In the genomic region with DNA sequence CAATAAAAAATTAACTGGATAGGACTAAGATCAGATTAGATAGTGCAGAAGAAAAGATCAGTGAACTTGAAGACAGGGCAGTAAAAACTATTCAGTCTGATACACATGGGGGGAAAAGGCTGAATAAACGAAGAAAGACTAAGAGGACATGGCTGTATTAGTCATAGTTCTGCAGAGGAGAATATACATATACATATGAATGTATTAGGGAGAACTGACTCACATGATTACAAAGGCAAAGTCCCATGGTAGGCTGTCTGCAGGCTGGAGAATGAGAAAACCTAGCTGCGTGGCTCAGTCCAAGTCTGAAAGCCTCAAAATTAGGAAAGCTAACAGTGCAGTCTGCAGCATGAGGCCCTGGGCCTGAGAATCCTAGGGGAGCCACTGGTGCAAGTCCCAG, we compare ENCODE assay signal across 15 cellular contexts.
DNase-seq lines count a peak whose midpoint lies in the region; ATAC-seq and TF ChIP-seq lines count a peak whose summit lies in the region.
"Had no signal": no experiment of that assay in that cellular context is flagged by ENCODE, and none has a peak within 500 bp of the region (broad histone marks: within the 10 kb centered on the region; RNA-seq: fewer than 3 reads in every experiment).

No MANE protein-coding gene starts in this region.

- no peaks in the 10 kb centered on the region for H3K36me3 Mint-ChIP-seq in osteocyte (ENCODE audit: unreplicated experiment)
- H3K36me3 Mint-ChIP-seq in nephron progenitor cell (ENCODE audit: low read depth) = no peaks in the 10 kb centered on the region
- H3K36me3 Mint-ChIP-seq: CD4-positive, alpha-beta memory T cell had no signal

- 73 to 88% (median 79%) methylated on average over 2 of the region's 2 CpGs for WGBS in ovary, 3 donors

- H3K27ac Mint-ChIP-seq in osteocyte (ENCODE audit: unreplicated experiment) (no peak overlapping the region), nephron progenitor cell (no peak overlapping the region)
- H3K27ac Mint-ChIP-seq: CD4-positive, alpha-beta memory T cell had no signal

- no peaks in the 10 kb centered on the region for H3K4me1 Mint-ChIP-seq in osteocyte (ENCODE audit: unreplicated experiment)
- no peaks in the 10 kb centered on the region for H3K4me1 Mint-ChIP-seq in nephron progenitor cell

- H3K27ac ChIP-seq in RWPE2 (ENCODE audit: poor library complexity, severe bottlenecking) = no peak overlapping the region
- no peak overlapping the region for H3K27ac ChIP-seq in ovary
- H3K27ac ChIP-seq: A549, C4-2B had no signal

- no peak overlapping the region for H3K4me3 Mint-ChIP-seq in osteocyte (ENCODE audit: unreplicated experiment)
- no peak overlapping the region for H3K4me3 Mint-ChIP-seq in nephron progenitor cell
- H3K4me3 Mint-ChIP-seq: CD4-positive, alpha-beta memory T cell had no signal

- H3K9me3 ChIP-seq in RWPE2 (ENCODE audit: severe bottlenecking) (no peaks in the 10 kb centered on the region), ovary (no peaks in the 10 kb centered on the region)
- H3K9me3 ChIP-seq: A549, HAP-1 had no signal

- DNase-seq in RKO (ENCODE audit: low spot score) (peak; percentile 4), RWPE2 (ENCODE audit: low spot score) (no peak), osteocyte (ENCODE audit: extremely low spot score, unreplicated experiment) (peak; percentile 40), nephron progenitor cell (no peak), ovary (no peak), cerebellum (ENCODE audit: low spot score) (no peak)
- DNase-seq: BE2C; CD4-positive, alpha-beta memory T cell; DMS153; DND-41; GF-D8 had no signal

- no peak for TF ChIP-seq EP300 in ovary (IDR thresholded peaks at IDR 0.05)

- no peaks in the 10 kb centered on the region for H3K27me3 Mint-ChIP-seq in osteocyte (ENCODE audit: unreplicated experiment)
- H3K27me3 Mint-ChIP-seq in nephron progenitor cell (ENCODE audit: low read depth, poor library complexity) = peaks cover 6% of the 10 kb centered on the region

- ATAC-seq in RWPE2 (ENCODE audit: low read depth) (peak; percentile 40; the same call in 1 of the 3 replicates), esophagus mucosa (peak; percentile 55)
- ATAC-seq: A549 had no signal

- TF ChIP-seq CTCF in RWPE2 (IDR thresholded peaks at IDR 0.05; ENCODE audit: poor library complexity, severe bottlenecking) (no peak), osteocyte (IDR thresholded peaks at IDR 0.05) (no peak), nephron progenitor cell (IDR thresholded peaks at IDR 0.05) (no peak), ovary (IDR thresholded peaks at IDR 0.05) (no peak)

- intact Hi-C loops in ovary (cut with DNase I) = no loop called here

- no peaks in the 10 kb centered on the region for H3K4me1 ChIP-seq in RWPE2 (ENCODE audit: insufficient read depth, poor library complexity, severe bottlenecking)
- H3K4me1 ChIP-seq in ovary (ENCODE audit: insufficient read depth) = no peaks in the 10 kb centered on the region
- H3K4me1 ChIP-seq: A549, HAP-1 had no signal

- H3K36me3 ChIP-seq in RWPE2 (ENCODE audit: low read depth) = no peaks in the 10 kb centered on the region
- no peaks in the 10 kb centered on the region for H3K36me3 ChIP-seq in ovary
- H3K36me3 ChIP-seq: BE2C, HAP-1 had no signal

- TF ChIP-seq POLR2A in ovary (IDR thresholded peaks at IDR 0.05) = no peak

- H3K9me3 Mint-ChIP-seq in osteocyte (ENCODE audit: unreplicated experiment) = no peaks in the 10 kb centered on the region
- H3K9me3 Mint-ChIP-seq in nephron progenitor cell = no peaks in the 10 kb centered on the region
- H3K9me3 Mint-ChIP-seq: CD4-positive, alpha-beta memory T cell had no signal

- H3K27me3 ChIP-seq in RWPE2 (ENCODE audit: insufficient read depth, poor library complexity, severe bottlenecking) (peaks cover 7% of the 10 kb centered on the region), ovary (no peaks in the 10 kb centered on the region)
- H3K27me3 ChIP-seq: BE2C had no signal

- H3K4me3 ChIP-seq in RWPE2 (ENCODE audit: severe bottlenecking) (no peak overlapping the region), ovary (no peak overlapping the region)
- H3K4me3 ChIP-seq: A549, HAP-1 had no signal

Comparison
In these comparisons a context has a peak if more than half of its experiments do, and no peak if none do; other contexts are left out.
1. DNase-seq: peak in RKO (single experiment) and osteocyte (single experiment); none in RWPE2 (single experiment), nephron progenitor cell (single experiment), ovary (0 of 5) and cerebellum (single experiment).